Comparison of ENCODE assay signal across 20 cellular contexts in the genomic region with DNA sequence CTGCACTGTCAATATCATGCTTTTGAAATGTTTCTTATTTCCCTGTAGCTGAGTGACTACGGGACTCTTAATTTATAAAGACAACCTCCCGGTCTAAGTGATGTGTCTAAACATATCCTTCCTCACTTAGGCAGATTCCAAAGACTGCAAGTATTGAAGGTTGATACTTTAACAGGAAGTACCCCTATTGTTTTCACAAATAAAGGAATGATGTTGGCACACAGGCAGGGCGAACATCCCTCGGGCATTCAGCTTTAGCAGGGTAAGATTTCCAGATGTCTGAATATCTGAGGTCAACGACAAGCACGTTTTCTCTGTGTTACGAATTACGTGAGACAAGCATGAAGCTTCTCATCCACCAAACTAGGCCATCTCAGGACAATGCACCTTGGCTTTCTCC.
DNase-seq lines count a peak whose midpoint lies in the region; ATAC-seq and TF ChIP-seq lines count a peak whose summit lies in the region.
"Had no signal": no experiment of that assay in that cellular context is flagged by ENCODE, and none has a peak within 500 bp of the region (broad histone marks: within the 10 kb centered on the region; RNA-seq: fewer than 3 reads in every experiment).

No MANE protein-coding gene starts in this region.

- DNase-seq in GM23338 (ENCODE audit: low spot score) (peak; percentile 7), RWPE1 (ENCODE audit: low spot score) (peak; percentile 70), epithelial cell of prostate (ENCODE audit: low read depth, low spot score) (peak; percentile 46), Right ventricle myocardium superior (no peak)
- DNase-seq: ACHN; BE2C; C1 segment of cervical spinal cord; CD4-positive, CD25-positive, alpha-beta regulatory T cell; CD8-positive, alpha-beta memory T cell; COR-L47; DMS 273 treated with DMSO at 0.1 percent for 48 hours; DMS53; DND-41; EL; H9 had no signal

- no peaks in the 10 kb centered on the region for H3K36me3 Mint-ChIP-seq in GM23338 (ENCODE audit: low read depth)
- H3K36me3 Mint-ChIP-seq: CD4-positive, CD25-positive, alpha-beta regulatory T cell; CD8-positive, alpha-beta memory T cell; IgD-negative memory B cell had no signal

- no peaks in the 10 kb centered on the region for H3K4me1 ChIP-seq in GM23338 (ENCODE audit: insufficient read depth)

- H3K27ac ChIP-seq in GM23338 (ENCODE audit: low read depth) (no peak overlapping the region), RWPE1 (peak overlapping the region; percentile 81), epithelial cell of prostate (peak overlapping the region; percentile 80)
- H3K27ac ChIP-seq: HL-60 had no signal

- no peak overlapping the region for H3K4me3 Mint-ChIP-seq in GM23338
- H3K4me3 Mint-ChIP-seq: CD4-positive, CD25-positive, alpha-beta regulatory T cell; CD8-positive, alpha-beta memory T cell; H9; IgD-negative memory B cell had no signal

- no peak overlapping the region for H3K4me3 ChIP-seq in GM23338
- H3K4me3 ChIP-seq: GM12878 had no signal

- no peaks in the 10 kb centered on the region; the same call in 1 of the 2 replicates for H4K20me1 ChIP-seq in GM23338 (replicated peaks; ENCODE audit: insufficient read depth)

- H3K27me3 Mint-ChIP-seq in GM23338 (ENCODE audit: insufficient read depth, low read depth, poor library complexity), result peaks cover 2% of the 10 kb centered on the region
- H3K27me3 Mint-ChIP-seq: CD4-positive, CD25-positive, alpha-beta regulatory T cell; IgD-negative memory B cell had no signal

- no peak overlapping the region for H3K27ac Mint-ChIP-seq in GM23338
- H3K27ac Mint-ChIP-seq: CD8-positive, alpha-beta memory T cell; H9; IgD-negative memory B cell had no signal

- CTCF ChIA-PET in RWPE1 (lab: Yijun Ruan, JAX), result interaction anchor here (0.6 kb wide), 3 partner anchors 13 to 1613 kb away, joined by 3 to 5 read pairs (median 3); no protein-coding TSS in a partner anchor

- H3K9me3 Mint-ChIP-seq in GM23338, result peaks cover 12% of the 10 kb centered on the region; the same call in 2 of the 3 replicates

- intact Hi-C loops in Right ventricle myocardium superior (cut with DNase I), result no loop called here

- H3K4me1 Mint-ChIP-seq in GM23338, result no peaks in the 10 kb centered on the region
- H3K4me1 Mint-ChIP-seq: CD4-positive, CD25-positive, alpha-beta regulatory T cell; CD8-positive, alpha-beta memory T cell; H9; IgD-negative memory B cell had no signal

- POLR2A ChIA-PET in RWPE1 (lab: Yijun Ruan, JAX; ENCODE audit: low non-redundant PET), result no interaction called here

- no peaks in the 10 kb centered on the region for H3K9me2 ChIP-seq in GM23338 (ENCODE audit: insufficient read depth)

- H3K4me2 ChIP-seq in GM23338, result no peak overlapping the region

- no peaks in the 10 kb centered on the region for H3F3A ChIP-seq in GM23338 (replicated peaks; ENCODE audit: low read depth)

- no peak for TF ChIP-seq CTCF in GM23338 (conservative IDR thresholded peaks at IDR 0.05; ENCODE audit: low read depth in 2 of 2)
- TF ChIP-seq CTCF in RWPE1 (conservative IDR thresholded peaks at IDR 0.05; ENCODE audit: low read depth), result no peak

- no peaks in the 10 kb centered on the region for H3K79me2 ChIP-seq in GM23338 (replicated peaks; ENCODE audit: insufficient read depth)

- H2AFZ ChIP-seq in GM23338, result peak overlapping the region; percentile 2; the same call in 1 of the 2 replicates

- ATAC-seq in GM23338 (no peak), HG03469 (IDR thresholded peaks at IDR 0.05; ENCODE audit: unreplicated experiment) (no peak), HG03039 (IDR thresholded peaks at IDR 0.05; ENCODE audit: unreplicated experiment) (no peak), Right ventricle myocardium superior (ENCODE audit: poor library complexity) (no peak)
- ATAC-seq: GM12878 had no signal

- no peaks in the 10 kb centered on the region for H3K36me3 ChIP-seq in GM23338 (ENCODE audit: insufficient read depth)
- H3K36me3 ChIP-seq: BE2C had no signal

- H3K27me3 ChIP-seq in GM23338 (ENCODE audit: insufficient read depth), result peaks cover 14% of the 10 kb centered on the region; the same call in 1 of the 2 replicates
- H3K27me3 ChIP-seq: BE2C had no signal

TF ChIP-seq in GM23338, 12 proteins besides CTCF, POLR2A, EP300 and RAD21:
- TF ChIP-seq, protein P1, sequence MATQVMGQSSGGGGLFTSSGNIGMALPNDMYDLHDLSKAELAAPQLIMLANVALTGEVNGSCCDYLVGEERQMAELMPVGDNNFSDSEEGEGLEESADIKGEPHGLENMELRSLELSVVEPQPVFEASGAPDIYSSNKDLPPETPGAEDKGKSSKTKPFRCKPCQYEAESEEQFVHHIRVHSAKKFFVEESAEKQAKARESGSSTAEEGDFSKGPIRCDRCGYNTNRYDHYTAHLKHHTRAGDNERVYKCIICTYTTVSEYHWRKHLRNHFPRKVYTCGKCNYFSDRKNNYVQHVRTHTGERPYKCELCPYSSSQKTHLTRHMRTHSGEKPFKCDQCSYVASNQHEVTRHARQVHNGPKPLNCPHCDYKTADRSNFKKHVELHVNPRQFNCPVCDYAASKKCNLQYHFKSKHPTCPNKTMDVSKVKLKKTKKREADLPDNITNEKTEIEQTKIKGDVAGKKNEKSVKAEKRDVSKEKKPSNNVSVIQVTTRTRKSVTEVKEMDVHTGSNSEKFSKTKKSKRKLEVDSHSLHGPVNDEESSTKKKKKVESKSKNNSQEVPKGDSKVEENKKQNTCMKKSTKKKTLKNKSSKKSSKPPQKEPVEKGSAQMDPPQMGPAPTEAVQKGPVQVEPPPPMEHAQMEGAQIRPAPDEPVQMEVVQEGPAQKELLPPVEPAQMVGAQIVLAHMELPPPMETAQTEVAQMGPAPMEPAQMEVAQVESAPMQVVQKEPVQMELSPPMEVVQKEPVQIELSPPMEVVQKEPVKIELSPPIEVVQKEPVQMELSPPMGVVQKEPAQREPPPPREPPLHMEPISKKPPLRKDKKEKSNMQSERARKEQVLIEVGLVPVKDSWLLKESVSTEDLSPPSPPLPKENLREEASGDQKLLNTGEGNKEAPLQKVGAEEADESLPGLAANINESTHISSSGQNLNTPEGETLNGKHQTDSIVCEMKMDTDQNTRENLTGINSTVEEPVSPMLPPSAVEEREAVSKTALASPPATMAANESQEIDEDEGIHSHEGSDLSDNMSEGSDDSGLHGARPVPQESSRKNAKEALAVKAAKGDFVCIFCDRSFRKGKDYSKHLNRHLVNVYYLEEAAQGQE (IDR thresholded peaks at IDR 0.05; ENCODE audit: unreplicated experiment), result no peak
- no peak for TF ChIP-seq ZNF114 (CRISPR knock-in tag; IDR thresholded peaks at IDR 0.05)
- TF ChIP-seq EZH2phosphoT487 (IDR thresholded peaks at IDR 0.05; ENCODE audit: unreplicated experiment), result no peak
- TF ChIP-seq, protein P2, sequence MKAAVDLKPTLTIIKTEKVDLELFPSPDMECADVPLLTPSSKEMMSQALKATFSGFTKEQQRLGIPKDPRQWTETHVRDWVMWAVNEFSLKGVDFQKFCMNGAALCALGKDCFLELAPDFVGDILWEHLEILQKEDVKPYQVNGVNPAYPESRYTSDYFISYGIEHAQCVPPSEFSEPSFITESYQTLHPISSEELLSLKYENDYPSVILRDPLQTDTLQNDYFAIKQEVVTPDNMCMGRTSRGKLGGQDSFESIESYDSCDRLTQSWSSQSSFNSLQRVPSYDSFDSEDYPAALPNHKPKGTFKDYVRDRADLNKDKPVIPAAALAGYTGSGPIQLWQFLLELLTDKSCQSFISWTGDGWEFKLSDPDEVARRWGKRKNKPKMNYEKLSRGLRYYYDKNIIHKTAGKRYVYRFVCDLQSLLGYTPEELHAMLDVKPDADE (IDR thresholded peaks at IDR 0.05), result no peak
- TF ChIP-seq JUNB (IDR thresholded peaks at IDR 0.05; ENCODE audit: unreplicated experiment), result no peak
- TF ChIP-seq EZH2 (IDR thresholded peaks at IDR 0.05; ENCODE audit: low read depth, unreplicated experiment), result no peak
- no peak for TF ChIP-seq NANOG (IDR thresholded peaks at IDR 0.05; ENCODE audit: borderline replicate concordance)
TF ChIP-seq in GM23338: peak in this region for 0.
